In genomic region chr10:125621052-125621451, GRCh38 we compare ENCODE assay signal across 27 cellular contexts.
DNase-seq lines count a peak whose midpoint lies in the region; ATAC-seq, FAIRE-seq and TF ChIP-seq lines count a peak whose summit lies in the region.
"Had no signal": no experiment of that assay in that cellular context is flagged by ENCODE, and none has a peak within 500 bp of the region (broad histone marks: within the 10 kb centered on the region; RNA-seq: fewer than 3 reads in every experiment).

No MANE protein-coding gene starts in this region.

- no peak overlapping the region for H3K14ac ChIP-seq in IMR-90 (replicated peaks; ENCODE audit: low read depth, low read length)

- ATAC-seq in HepG2: no peak
- ATAC-seq in right lobe of liver: no peak
- ATAC-seq in IMR-90 (ENCODE audit: low read depth): no peak
- ATAC-seq in K562: no peak
- ATAC-seq in activated CD4-positive, alpha-beta T cell treated with anti-CD3 and anti-CD28 coated beads for 36 hours: no peak
- ATAC-seq: GM12878 had no signal

- no peak overlapping the region for H2BK20ac ChIP-seq in IMR-90 (ENCODE audit: low read depth, low read length)

- H3K27ac Mint-ChIP-seq in activated CD4-positive, alpha-beta T cell treated with anti-CD3 and anti-CD28 coated beads for 36 hours: no peak overlapping the region
- H3K27ac Mint-ChIP-seq: CD14-positive monocyte; CD4-positive, alpha-beta memory T cell; CD4-positive, CD25-positive, alpha-beta regulatory T cell; CD8-positive, alpha-beta memory T cell had no signal

- intact Hi-C loops in HepG2 (cut with micrococcal nuclease; ENCODE audit: unreplicated experiment) (no loop called here), right lobe of liver (cut with DNase I) (no loop called here), IMR-90 (cut with micrococcal nuclease) (loop anchor here (10.0 kb wide), 1 partner anchor 576 kb away; no protein-coding TSS in a partner anchor), K562 (cut with micrococcal nuclease) (loop anchor here (10.0 kb wide), 1 partner anchor 576 kb away; no protein-coding TSS in a partner anchor), prostate gland (cut with DNase I) (no loop called here)
- intact Hi-C loops in activated CD4-positive, alpha-beta T cell treated with anti-CD3 and anti-CD28 coated beads for 36 hours (cut with DNase I, micrococcal nuclease): no loop called here

- H4K20me1 ChIP-seq in HepG2 (ENCODE audit: insufficient read depth, low read length): no peaks in the 10 kb centered on the region
- no peaks in the 10 kb centered on the region for H4K20me1 ChIP-seq in IMR-90 (ENCODE audit: insufficient read depth, low read length)
- H4K20me1 ChIP-seq in K562 (replicated peaks; ENCODE audit: control insufficient read depth, insufficient read depth, low read length): no peaks in the 10 kb centered on the region
- H4K20me1 ChIP-seq: BLaER1 had no signal

- H3K9me3 Mint-ChIP-seq in activated CD4-positive, alpha-beta T cell treated with anti-CD3 and anti-CD28 coated beads for 36 hours (ENCODE audit: low read depth): no peaks in the 10 kb centered on the region

- no peaks in the 10 kb centered on the region for H3K4me1 Mint-ChIP-seq in activated CD4-positive, alpha-beta T cell treated with anti-CD3 and anti-CD28 coated beads for 36 hours
- H3K4me1 Mint-ChIP-seq: CD14-positive monocyte; CD4-positive, alpha-beta memory T cell; CD4-positive, CD25-positive, alpha-beta regulatory T cell; CD8-positive, alpha-beta memory T cell had no signal

- H4K5ac ChIP-seq in IMR-90 (ENCODE audit: low read depth, low read length): no peak overlapping the region

- H2BK120ac ChIP-seq in IMR-90 (ENCODE audit: low read depth, low read length): no peak overlapping the region

- CTCF ChIA-PET in HepG2 (lab: Yijun Ruan, JAX; ENCODE audit: low intra/inter-chr PET ratio, low total read pairs) (no interaction called here), IMR-90 (lab: Yijun Ruan, JAX) (no interaction called here), K562 (lab: Yijun Ruan, JAX; ENCODE audit: low intra/inter-chr PET ratio) (no interaction called here)
- CTCF ChIA-PET in activated CD4-positive, alpha-beta T cell treated with anti-CD3 and anti-CD28 coated beads for 36 hours (lab: Charles Lee): no interaction called here

- H2AFZ ChIP-seq in HepG2 (ENCODE audit: low read length): no peak overlapping the region
- no peak overlapping the region for H2AFZ ChIP-seq in IMR-90 (replicated peaks; ENCODE audit: low read length, poor library complexity)
- H2AFZ ChIP-seq in K562 (ENCODE audit: low read depth, low read length): no peak overlapping the region

- dilution Hi-C loops in IMR-90 (cut with HindIII; ENCODE audit: low sequenced_read_pairs, unreplicated experiment): no loop called here

- no peak overlapping the region for H2BK15ac ChIP-seq in IMR-90 (ENCODE audit: low read depth, low read length)

- no peak overlapping the region for H2AK5ac ChIP-seq in IMR-90 (ENCODE audit: low read depth, low read length)

- FAIRE-seq in HepG2 (lab: Jason Lieb, UNC): no peak
- FAIRE-seq in K562 (lab: Jason Lieb, UNC): no peak
- FAIRE-seq: GM12878, GM12892, GM18507 had no signal

- no peak overlapping the region for H3K18ac ChIP-seq in IMR-90 (ENCODE audit: low read depth, low read length)

- H3K4me3 Mint-ChIP-seq in activated CD4-positive, alpha-beta T cell treated with anti-CD3 and anti-CD28 coated beads for 36 hours: no peak overlapping the region
- H3K4me3 Mint-ChIP-seq: CD14-positive monocyte; CD4-positive, alpha-beta memory T cell; CD4-positive, CD25-positive, alpha-beta regulatory T cell; CD8-positive, alpha-beta memory T cell had no signal

- no peak overlapping the region for H2BK5ac ChIP-seq in IMR-90 (ENCODE audit: low read depth, low read length, poor library complexity, severe bottlenecking)

- H3K36me3 ChIP-seq in HepG2 (replicated peaks in 1 of 2; ENCODE audit: control insufficient read depth in 1 of 2, insufficient read depth in 2 of 2, low read length in 2 of 2) (no peaks in the 10 kb centered on the region), right lobe of liver (no peaks in the 10 kb centered on the region), IMR-90 (ENCODE audit: control insufficient read depth, insufficient read depth, low read length) (no peaks in the 10 kb centered on the region), K562 (ENCODE audit: control insufficient read depth, insufficient read depth, low read length) (no peaks in the 10 kb centered on the region), prostate gland (no peaks in the 10 kb centered on the region)
- H3K36me3 ChIP-seq: BE2C, BLaER1 had no signal

- in situ Hi-C loops in HepG2 (cut with HindIII; ENCODE audit: extremely low pct_ligation_motif_present, low pct_unique_long_range_greater_than_20kb) (no loop called here), IMR-90 (cut with MboI; ENCODE audit: low sequenced_read_pairs) (no loop called here), K562 (cut with MboI) (no loop called here)

- POLR2A ChIA-PET in HepG2 (lab: Yijun Ruan, JAX): no interaction called here
- POLR2A ChIA-PET in IMR-90 (lab: Charles Lee; ENCODE audit: unreplicated experiment): no interaction called here
- POLR2A ChIA-PET in K562 (lab: Yijun Ruan, JAX): interaction anchor here (0.8 kb wide), 1 partner anchor 1257 kb away, joined by 3 read pairs; no protein-coding TSS in a partner anchor
- POLR2A ChIA-PET in activated CD4-positive, alpha-beta T cell treated with anti-CD3 and anti-CD28 coated beads for 36 hours (lab: Charles Lee): no interaction called here

- no peak overlapping the region for H3K56ac ChIP-seq in IMR-90 (ENCODE audit: extremely low read depth, insufficient read depth, low read length)

- H4K8ac ChIP-seq in IMR-90 (ENCODE audit: low read depth in 2 of 2, low read length in 2 of 2): no peak overlapping the region

- H3K4me3 ChIP-seq in HepG2 (replicated peaks in 1 of 3; ENCODE audit: insufficient read depth in 1 of 3, low read depth in 2 of 3, low read length in 3 of 3): no peak overlapping the region
- no peak overlapping the region for H3K4me3 ChIP-seq in right lobe of liver
- no peak overlapping the region for H3K4me3 ChIP-seq in IMR-90 (ENCODE audit: insufficient read depth, low read depth, low read length)
- H3K4me3 ChIP-seq in K562: no peak overlapping the region
- H3K4me3 ChIP-seq in prostate gland: no peak overlapping the region
- H3K4me3 ChIP-seq: BLaER1, GM12878 had no signal

- H3K9me1 ChIP-seq in IMR-90 (ENCODE audit: insufficient read depth, low read length) (no peaks in the 10 kb centered on the region), K562 (ENCODE audit: control insufficient read depth, insufficient read depth, low read length) (no peaks in the 10 kb centered on the region)

- no peaks in the 10 kb centered on the region for H3K36me3 Mint-ChIP-seq in activated CD4-positive, alpha-beta T cell treated with anti-CD3 and anti-CD28 coated beads for 36 hours (ENCODE audit: low read depth)
- H3K36me3 Mint-ChIP-seq: CD14-positive monocyte; CD4-positive, alpha-beta memory T cell; CD4-positive, CD25-positive, alpha-beta regulatory T cell; CD8-positive, alpha-beta memory T cell had no signal

- BruUV-seq in HepG2 (replicated peaks; lab: Mats Ljungman, UMichigan): no TSS peak
- BruUV-seq in IMR-90 (replicated peaks; lab: Mats Ljungman, UMichigan): no TSS peak
- BruUV-seq in K562 (replicated peaks; lab: Mats Ljungman, UMichigan): no TSS peak

- no peaks in the 10 kb centered on the region for H3K9me3 ChIP-seq in HepG2 (ENCODE audit: low read length)
- no peaks in the 10 kb centered on the region for H3K9me3 ChIP-seq in right lobe of liver
- no peaks in the 10 kb centered on the region for H3K9me3 ChIP-seq in IMR-90 (ENCODE audit: control insufficient read depth, insufficient read depth, low read length)
- H3K9me3 ChIP-seq in K562 (replicated peaks; ENCODE audit: control insufficient read depth, insufficient read depth, low read depth, low read length): no peaks in the 10 kb centered on the region
- no peaks in the 10 kb centered on the region for H3K9me3 ChIP-seq in prostate gland
- H3K9me3 ChIP-seq: BE2C had no signal

- no peak for DNase-seq in HepG2 (ENCODE audit: low spot score)
- DNase-seq in right lobe of liver: no peak
- no peak for DNase-seq in IMR-90
- no peak for DNase-seq in K562 (ENCODE audit: extremely low read depth in 1 of 4, low spot score in 3 of 4)
- no peak for DNase-seq in prostate gland (ENCODE audit: low spot score)
- DNase-seq in NCI-H2227 treated with DMSO at 0.1 percent for 48 hours (lab: John Stamatoyannopoulos, UW): no peak
- no peak for DNase-seq in activated CD4-positive, alpha-beta T cell treated with anti-CD3 and anti-CD28 coated beads for 36 hours
- DNase-seq: ACHN; BE2C; C1 segment of cervical spinal cord; CD4-positive, alpha-beta memory T cell; CD4-positive, CD25-positive, alpha-beta regulatory T cell; CD8-positive, alpha-beta memory T cell; COR-L47; DMS 273 treated with DMSO at 0.1 percent for 48 hours; DMS153; DMS53; DMS79; DND-41; EL; GDM1 had no signal

- H3K4me2 ChIP-seq in HepG2 (ENCODE audit: low read depth, low read length) (no peak overlapping the region), IMR-90 (ENCODE audit: low read depth, low read length) (no peak overlapping the region), K562 (ENCODE audit: insufficient read depth, low read length) (no peak overlapping the region)
- H3K4me2 ChIP-seq: BLaER1 had no signal

- TF ChIP-seq EP300 in HepG2 (IDR thresholded peaks at IDR 0.05; ENCODE audit: low read depth in 2 of 2, low read length in 2 of 2) (no peak), HepG2 (CRISPR knock-in tag; IDR thresholded peaks at IDR 0.05; ENCODE audit: borderline replicate concordance) (no peak), K562 (IDR thresholded peaks at IDR 0.05; ENCODE audit: low read length) (no peak)

- H3K79me1 ChIP-seq in IMR-90 (ENCODE audit: low read depth in 1 of 2, low read length in 2 of 2): no peaks in the 10 kb centered on the region

- H4K91ac ChIP-seq in IMR-90 (ENCODE audit: insufficient read depth, low read depth, low read length): no peak overlapping the region

- H3K79me2 ChIP-seq in HepG2 (ENCODE audit: insufficient read depth, low read length): no peaks in the 10 kb centered on the region
- H3K79me2 ChIP-seq in K562 (ENCODE audit: control insufficient read depth, insufficient read depth, low read length): no peaks in the 10 kb centered on the region

- no peak overlapping the region for H2AK9ac ChIP-seq in IMR-90 (replicated peaks; ENCODE audit: low read depth, low read length, poor library complexity)

- TF ChIP-seq POLR2A in HepG2 (IDR thresholded peaks at IDR 0.05; ENCODE audit: insufficient read depth in 1 of 2, low read depth in 2 of 2, low read length in 2 of 2) (no peak), right lobe of liver (IDR thresholded peaks at IDR 0.05) (no peak), IMR-90 (IDR thresholded peaks at IDR 0.05; ENCODE audit: low read depth, low read length) (no peak), K562 (conservative IDR thresholded peaks at IDR 0.05) (no peak), prostate gland (IDR thresholded peaks at IDR 0.05) (no peak)

- H3K27me3 Mint-ChIP-seq in activated CD4-positive, alpha-beta T cell treated with anti-CD3 and anti-CD28 coated beads for 36 hours: peaks cover 8% of the 10 kb centered on the region
- H3K27me3 Mint-ChIP-seq: CD4-positive, CD25-positive, alpha-beta regulatory T cell had no signal

- H3K4me1 ChIP-seq in HepG2 (ENCODE audit: insufficient read depth, low read length) (no peaks in the 10 kb centered on the region), right lobe of liver (no peaks in the 10 kb centered on the region), IMR-90 (ENCODE audit: control insufficient read depth, insufficient read depth, low read length) (no peaks in the 10 kb centered on the region), K562 (replicated peaks in 1 of 2; ENCODE audit: control insufficient read depth in 2 of 2, insufficient read depth in 2 of 2, low read length in 2 of 2) (no peaks in the 10 kb centered on the region), prostate gland (replicated peaks) (no peaks in the 10 kb centered on the region)
- H3K4me1 ChIP-seq: BE2C, BLaER1 had no signal

- H3K9ac ChIP-seq in HepG2 (ENCODE audit: insufficient read depth, low read depth, low read length): no peak overlapping the region
- H3K9ac ChIP-seq in IMR-90 (ENCODE audit: low read depth, low read length): no peak overlapping the region
- no peak overlapping the region for H3K9ac ChIP-seq in K562 (ENCODE audit: insufficient read depth in 1 of 2, low read depth in 2 of 2, low read length in 2 of 2)
- H3K9ac ChIP-seq: BLaER1 had no signal

- H3K23ac ChIP-seq in IMR-90 (ENCODE audit: low read depth, low read length): no peak overlapping the region

- TF ChIP-seq RAD21 in HepG2 (CRISPR knock-in tag; IDR thresholded peaks at IDR 0.05) (no peak), IMR-90 (IDR thresholded peaks at IDR 0.05; ENCODE audit: low read length) (no peak), K562 (CRISPR knock-in tag; conservative IDR thresholded peaks at IDR 0.05 in 1 of 2, IDR thresholded peaks at IDR 0.05 in 1 of 2) (no peak)

- 3% methylated on average over 4 of the region's 4 CpGs for WGBS in HepG2 (ENCODE audit: low lambda C conversion rate)
- 85% methylated on average over 4 of the region's 4 CpGs for WGBS in right lobe of liver (ENCODE audit: insufficient coverage, low coverage, low lambda C conversion rate, missing lambda C conversion rate)
- no CpG with 5 or more reads among the region's 4 CpGs for whole genome bisulfite sequencing in IMR-90 (ENCODE audit: extremely low coverage in 2 of 2, insufficient read length in 1 of 2), 2 experiments
- WGBS in K562 (ENCODE audit: insufficient coverage, low coverage, missing lambda C conversion rate): 0% methylated on average over 4 of the region's 4 CpGs
- WGBS in prostate gland: 95% methylated on average over 4 of the region's 4 CpGs

- H3K4ac ChIP-seq in IMR-90 (ENCODE audit: low read depth, low read length): no peak overlapping the region

- H3K27ac ChIP-seq in HepG2 (ENCODE audit: extremely low read length, insufficient read depth, low read length) (no peak overlapping the region), right lobe of liver (no peak overlapping the region), IMR-90 (ENCODE audit: insufficient read depth, low read length) (no peak overlapping the region), K562 (ENCODE audit: extremely low read depth, low read depth, low read length) (no peak overlapping the region), prostate gland (no peak overlapping the region)
- H3K27ac ChIP-seq: 22Rv1, BLaER1 had no signal

- peaks cover 0 to 14% of the 10 kb centered on the region in 2 experiments; a peak in 3 of 5 replicates for H3K27me3 ChIP-seq in HepG2 (ENCODE audit: control insufficient read depth in 1 of 2, insufficient read depth in 2 of 2, low read length in 2 of 2)
- no peaks in the 10 kb centered on the region for H3K27me3 ChIP-seq in right lobe of liver
- H3K27me3 ChIP-seq in IMR-90 (ENCODE audit: control insufficient read depth, insufficient read depth, low read length): no peaks in the 10 kb centered on the region; the same call in 1 of the 2 replicates
- peaks cover 0 to 16% of the 10 kb centered on the region in 2 experiments; a peak in 2 of 5 replicates for H3K27me3 ChIP-seq in K562 (ENCODE audit: control insufficient read depth in 2 of 2, insufficient read depth in 2 of 2, low read length in 2 of 2)
- H3K27me3 ChIP-seq in prostate gland (replicated peaks; ENCODE audit: insufficient read depth): no peaks in the 10 kb centered on the region
- H3K27me3 ChIP-seq: BE2C, BLaER1 had no signal

- TF ChIP-seq CTCF in HepG2 (CRISPR knock-in tag; IDR thresholded peaks at IDR 0.05) (no peak), right lobe of liver (IDR thresholded peaks at IDR 0.05) (no peak), IMR-90 (conservative IDR thresholded peaks at IDR 0.05; ENCODE audit: low read depth, low read length) (no peak), K562 (IDR thresholded peaks at IDR 0.05 in 2 of 3, conservative IDR thresholded peaks at IDR 0.05 in 1 of 3; ENCODE audit: insufficient read depth in 2 of 3, low read depth in 1 of 3, low read length in 3 of 3) (no peak), prostate gland (IDR thresholded peaks at IDR 0.05) (no peak)

Comparison
In these comparisons a context has a peak if more than half of its experiments do, and no peak if none do; other contexts are left out.
1. intact Hi-C loops: an anchor here in IMR-90 (10.0 kb wide) and K562 (10.0 kb wide); none called in HepG2, right lobe of liver, prostate gland and activated CD4-positive, alpha-beta T cell treated with anti-CD3 and anti-CD28 coated beads for 36 hours.
2. Of the 241 proteins assayed by ChIP-seq in both HepG2 and K562: peak only in HepG2: none; only in K562: MAFG; in both: MAFF and MAFK; in neither: 238.